In genomic region chr17:32993977-32994376, GRCh38 we compare ENCODE assay signal across 21 cellular contexts. TPM values are rescaled to one million over a fixed set of nuclear protein-coding genes. Genes with fewer than 3 reads are reported as not detected.
A peak's percentile ranks its signal among the peaks of the same experiment; 100 is the strongest.
DNase-seq lines count a peak whose midpoint lies in the region; ATAC-seq and TF ChIP-seq lines count a peak whose summit lies in the region.
"Had no signal": no experiment of that assay in that cellular context is flagged by ENCODE, and none has a peak within 500 bp of the region (broad histone marks: within the 10 kb centered on the region; RNA-seq: fewer than 3 reads in every experiment).

No MANE protein-coding gene starts in this region.

- peak; percentile 44 for ATAC-seq in activated CD4-positive, alpha-beta T cell treated with anti-CD3 and anti-CD28 coated beads for 36 hours
- ATAC-seq in left colon (peak; percentile 40), HG03139 (IDR thresholded peaks at IDR 0.05; ENCODE audit: unreplicated experiment) (no peak)
- ATAC-seq: K562 had no signal

- TF ChIP-seq CTCF in GM13976 (IDR thresholded peaks at IDR 0.05; ENCODE audit: borderline replicate concordance, control extremely low read depth, extremely low read depth, insufficient read depth, missing control alignments) = no peak
- TF ChIP-seq CTCF in MM.1S (IDR thresholded peaks at IDR 0.05; ENCODE audit: low read length) = no peak

- no peaks in the 10 kb centered on the region for H3K79me2 ChIP-seq in MM.1S (ENCODE audit: low read length)

- H3K36me3 Mint-ChIP-seq in activated CD4-positive, alpha-beta T cell treated with anti-CD3 and anti-CD28 coated beads for 36 hours (ENCODE audit: low read depth) = no peaks in the 10 kb centered on the region
- H3K36me3 Mint-ChIP-seq: CD4-positive, CD25-positive, alpha-beta regulatory T cell had no signal

- no peak for DNase-seq in activated CD4-positive, alpha-beta T cell treated with anti-CD3 and anti-CD28 coated beads for 36 hours
- no peak for DNase-seq in activated CD4-positive, alpha-beta T cell treated with anti-CD3 and anti-CD28 coated beads, Interleukin-2, amount 50 U/mL, for 48 hours
- DNase-seq in GM13976 (ENCODE audit: low spot score) (peak; percentile 55), MM.1S (peak; percentile 50), left colon (no peak), SJCRH30 (no peak), SK-N-DZ (ENCODE audit: low spot score) (no peak)
- DNase-seq: CD4-positive, CD25-positive, alpha-beta regulatory T cell; COR-L47; DMS 273 treated with DMSO at 0.1 percent for 48 hours; H9; NCI-H1417; NCI-H187; NCI-H2107; NCI-H510A; NCI-H748 treated with DMSO at 0.1 percent for 48 hours; RPMI8226; SIG-M5 had no signal

- H3K27ac ChIP-seq in MM.1S (ENCODE audit: low read length) (peak overlapping the region; percentile 87), SJCRH30 (no peak overlapping the region)
- H3K27ac ChIP-seq: 22Rv1 had no signal

- intact Hi-C loops in activated CD4-positive, alpha-beta T cell treated with anti-CD3 and anti-CD28 coated beads for 36 hours (cut with DNase I, micrococcal nuclease) = no loop called here
- intact Hi-C loops in left colon (cut with DNase I, micrococcal nuclease) = loop anchor here in 1 of 2 donors (10.0 kb wide), 1 partner anchor 209 kb away; no protein-coding TSS in a partner anchor

- no peaks in the 10 kb centered on the region for H3K27me3 ChIP-seq in MM.1S (replicated peaks; ENCODE audit: insufficient read depth, low read length)
- H3K27me3 ChIP-seq in SJCRH30 = peaks cover 35% of the 10 kb centered on the region

- H3K4me2 ChIP-seq in MM.1S (ENCODE audit: low read depth, low read length) = peak overlapping the region; percentile 56

- H3K4me1 ChIP-seq in MM.1S (ENCODE audit: low read length) = peaks cover 42% of the 10 kb centered on the region
- no peaks in the 10 kb centered on the region for H3K4me1 ChIP-seq in SJCRH30

- H4K20me1 ChIP-seq in MM.1S (ENCODE audit: insufficient read depth, low read length) = no peaks in the 10 kb centered on the region

- no peak overlapping the region for H3K27ac Mint-ChIP-seq in activated CD4-positive, alpha-beta T cell treated with anti-CD3 and anti-CD28 coated beads for 36 hours
- H3K27ac Mint-ChIP-seq: CD4-positive, CD25-positive, alpha-beta regulatory T cell; H9 had no signal

- H3F3A ChIP-seq in MM.1S (ENCODE audit: insufficient read depth, low read length) = peaks cover 16% of the 10 kb centered on the region

- no peak overlapping the region for H3K4me3 Mint-ChIP-seq in activated CD4-positive, alpha-beta T cell treated with anti-CD3 and anti-CD28 coated beads for 36 hours
- H3K4me3 Mint-ChIP-seq: CD4-positive, CD25-positive, alpha-beta regulatory T cell; H9 had no signal

- POLR2A ChIA-PET in activated CD4-positive, alpha-beta T cell treated with anti-CD3 and anti-CD28 coated beads for 36 hours (lab: Charles Lee) = no interaction called here

- peaks cover 4% of the 10 kb centered on the region for H3K4me1 Mint-ChIP-seq in activated CD4-positive, alpha-beta T cell treated with anti-CD3 and anti-CD28 coated beads for 36 hours

- H3K9ac ChIP-seq in MM.1S (ENCODE audit: low read length) = peak overlapping the region; percentile 32

- H2AFZ ChIP-seq in MM.1S (ENCODE audit: low read length) = peak overlapping the region; percentile 61

- H3K9me3 Mint-ChIP-seq in activated CD4-positive, alpha-beta T cell treated with anti-CD3 and anti-CD28 coated beads for 36 hours (ENCODE audit: low read depth) = peaks cover 6% of the 10 kb centered on the region

- H3K27me3 Mint-ChIP-seq in activated CD4-positive, alpha-beta T cell treated with anti-CD3 and anti-CD28 coated beads for 36 hours = peaks cover 14% of the 10 kb centered on the region

- H3K4me3 ChIP-seq in MM.1S (ENCODE audit: low read length) = peak overlapping the region; percentile 4; the same call in 1 of the 2 replicates
- H3K4me3 ChIP-seq in SJCRH30 = no peak overlapping the region
- H3K4me3 ChIP-seq: K562 had no signal

- CTCF ChIA-PET in activated CD4-positive, alpha-beta T cell treated with anti-CD3 and anti-CD28 coated beads for 36 hours (lab: Charles Lee) = interaction anchor here (0.8 kb wide), 1 partner anchor 420 kb away, joined by 3 read pairs; no protein-coding TSS in a partner anchor

- in situ Hi-C loops in GM13976 (cut with MboI; ENCODE audit: low sequenced_read_pairs, unreplicated experiment) = no loop called here

- H3K36me3 ChIP-seq in MM.1S (replicated peaks; ENCODE audit: insufficient read depth, low read length) = no peaks in the 10 kb centered on the region
- H3K36me3 ChIP-seq in SJCRH30 = no peaks in the 10 kb centered on the region

- no peaks in the 10 kb centered on the region for H3K9me3 ChIP-seq in MM.1S (replicated peaks; ENCODE audit: insufficient read depth, low read length)
- H3K9me3 ChIP-seq in SJCRH30 (replicated peaks) = no peaks in the 10 kb centered on the region

- H3K9me2 ChIP-seq in MM.1S (replicated peaks; ENCODE audit: insufficient read depth, low read length) = no peaks in the 10 kb centered on the region

RNA-seq across cellular contexts. Expression of gene SPACA3, which starts 2.3 kb away (rescaled TPM):
- total RNA-seq in activated CD4-positive, alpha-beta T cell treated with anti-CD3 and anti-CD28 coated beads for 36 hours = not detected
- total RNA-seq in left colon = not detected
- not detected in 2 replicates for total RNA-seq in SJCRH30 (2014; rRNA removed; shearing (Covaris generic))
- 0.14 TPM in 1 of 2 replicates, not detected in the other for polyA plus RNA-seq in SK-N-DZ (2014; cell fraction: cytosol; rRNA removed)
- not detected in 2 replicates for polyA plus RNA-seq in SK-N-DZ (2014; cell fraction: nucleus; rRNA removed)
- total RNA-seq: CD4-positive, CD25-positive, alpha-beta regulatory T cell; H9; K562 had no signal
- polyA plus RNA-seq: CD4-positive, CD25-positive, alpha-beta regulatory T cell had no signal

Comparison
In these comparisons a context has a peak if more than half of its experiments do, and no peak if none do; other contexts are left out.
1. DNase-seq: peak in GM13976 (single experiment) and MM.1S (single experiment); none in activated CD4-positive, alpha-beta T cell treated with anti-CD3 and anti-CD28 coated beads for 36 hours (single experiment), activated CD4-positive, alpha-beta T cell treated with anti-CD3 and anti-CD28 coated beads, Interleukin-2, amount 50 U/mL, for 48 hours (0 of 2), left colon (0 of 2), SJCRH30 (0 of 2) and SK-N-DZ (single experiment).